In genomic region chr2:105521176-105521575, GRCh38 we compare ENCODE assay signal across 8 cellular contexts.
DNase-seq lines count a peak whose midpoint lies in the region; ATAC-seq, FAIRE-seq and TF ChIP-seq lines count a peak whose summit lies in the region.

No MANE protein-coding gene starts in this region.

- no peak for FAIRE-seq in HTR-8/SVneo (lab: Jason Lieb, UNC)

- no peak overlapping the region for H3K27ac ChIP-seq in CD4-positive, alpha-beta memory T cell (ENCODE audit: low read depth, low read length)
- H3K27ac ChIP-seq in brain microvascular endothelial cell, result no peak overlapping the region

- no peaks in the 10 kb centered on the region for H3K4me1 Mint-ChIP-seq in CD4-positive, alpha-beta memory T cell

- H3K4me3 Mint-ChIP-seq in CD4-positive, alpha-beta memory T cell, result no peak overlapping the region

- DNase-seq in CD4-positive, alpha-beta memory T cell, result peak in 4 of 5 donors; percentile 8 to 24 (median 10)
- DNase-seq in HTR-8/SVneo (ENCODE audit: insufficient read length, low spot score) (peak; percentile 20), brain microvascular endothelial cell (no peak), midbrain (lab: John Stamatoyannopoulos, UW) (peak; percentile 11), NCI-H524 treated with DMSO at 0.1 percent for 48 hours (lab: John Stamatoyannopoulos, UW) (no peak), AML-193 (lab: John Stamatoyannopoulos, UW) (no peak)

- no peak overlapping the region for H3K27ac Mint-ChIP-seq in CD4-positive, alpha-beta memory T cell

- in situ Hi-C loops in brain microvascular endothelial cell (cut with HindIII; ENCODE audit: low pct_ligation_motif_present, low sequenced_read_pairs), result loop anchor here (25.0 kb wide), 1 partner anchor 159 kb away; no protein-coding TSS in a partner anchor

- no peaks in the 10 kb centered on the region for H3K9me3 Mint-ChIP-seq in CD4-positive, alpha-beta memory T cell

- ATAC-seq in HG03196 (IDR thresholded peaks at IDR 0.05; ENCODE audit: unreplicated experiment), result no peak
- ATAC-seq in HG03439 (IDR thresholded peaks at IDR 0.05; ENCODE audit: unreplicated experiment), result no peak

- H3K27me3 ChIP-seq in CD4-positive, alpha-beta memory T cell (ENCODE audit: insufficient read depth, low read length), result no peaks in the 10 kb centered on the region
- no peaks in the 10 kb centered on the region for H3K27me3 ChIP-seq in brain microvascular endothelial cell (replicated peaks)

- peaks cover 3 to 7% of the 10 kb centered on the region in 2 donors for H3K27me3 Mint-ChIP-seq in CD4-positive, alpha-beta memory T cell

- CTCF ChIA-PET in CD4-positive, alpha-beta memory T cell (lab: Charles Lee; ENCODE audit: partially characterized antibody), result interaction anchor here (0.7 to 7.3 kb wide), 14 partner anchors 13 to 192 kb away, joined by 3 to 77 read pairs (median 4); no protein-coding TSS in a partner anchor

- H3K9me3 ChIP-seq in CD4-positive, alpha-beta memory T cell (ENCODE audit: control insufficient read depth in 1 of 2, low read length in 2 of 2), result no peaks in the 10 kb centered on the region

- POLR2A ChIA-PET in CD4-positive, alpha-beta memory T cell (lab: Charles Lee; ENCODE audit: partially characterized antibody), result no interaction called here

- no peaks in the 10 kb centered on the region for H3K36me3 ChIP-seq in CD4-positive, alpha-beta memory T cell (ENCODE audit: insufficient read depth, low read length)
- no peaks in the 10 kb centered on the region for H3K36me3 ChIP-seq in brain microvascular endothelial cell (replicated peaks)

- intact Hi-C loops in CD4-positive, alpha-beta memory T cell (cut with micrococcal nuclease), result loop anchor here (1.0 kb wide), 2 partner anchors 152 to 176 kb away; no protein-coding TSS in a partner anchor

- no peaks in the 10 kb centered on the region for H3K4me1 ChIP-seq in CD4-positive, alpha-beta memory T cell (ENCODE audit: insufficient read depth, low read length)

- H3K36me3 Mint-ChIP-seq in CD4-positive, alpha-beta memory T cell, result no peaks in the 10 kb centered on the region

- peak; percentile 2 for TF ChIP-seq CTCF in brain microvascular endothelial cell (IDR thresholded peaks at IDR 0.05; ENCODE audit: low read depth, low read length, missing control alignments)

- H3K4me3 ChIP-seq in CD4-positive, alpha-beta memory T cell (ENCODE audit: low read length in 2 of 2), result no peak overlapping the region
- H3K4me3 ChIP-seq in brain microvascular endothelial cell (ENCODE audit: low read depth, low read length), result no peak overlapping the region

Comparison
In these comparisons a context has a peak if more than half of its experiments do, and no peak if none do; other contexts are left out.
1. DNase-seq: peak in CD4-positive, alpha-beta memory T cell (4 of 5), HTR-8/SVneo (single experiment) and midbrain (single experiment); none in brain microvascular endothelial cell (single experiment), NCI-H524 treated with DMSO at 0.1 percent for 48 hours (single experiment) and AML-193 (0 of 2).